7 cellular contexts compared by ENCODE assay signal in the genomic region with DNA sequence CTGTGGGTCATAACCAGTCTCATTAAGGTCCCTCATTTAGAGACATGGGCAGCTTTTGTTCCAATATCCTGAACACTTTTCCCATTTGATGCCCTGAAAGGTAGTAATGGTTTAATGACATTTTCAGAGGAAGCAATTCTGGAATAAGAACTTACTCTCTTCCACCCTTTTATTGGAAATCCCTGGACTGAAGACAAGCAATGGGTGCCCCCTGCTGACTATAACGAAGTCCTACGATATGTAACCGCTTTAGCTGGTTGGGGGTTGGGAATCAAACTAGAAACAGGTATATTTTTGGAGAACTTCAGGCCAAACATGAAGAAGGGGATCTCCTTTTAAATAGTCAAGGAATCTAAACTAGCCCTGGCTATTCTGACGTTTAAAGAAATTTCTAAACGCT. TPM values are rescaled to one million over a fixed set of nuclear protein-coding genes. Genes with fewer than 3 reads are reported as not detected.
DNase-seq lines count a peak whose midpoint lies in the region; ATAC-seq and TF ChIP-seq lines count a peak whose summit lies in the region.

No MANE protein-coding gene starts in this region.

- H3K36me3 ChIP-seq in DOHH2 (ENCODE audit: control insufficient read depth, low read length) (peaks cover 96% of the 10 kb centered on the region), tibial nerve (peaks cover 3 to 76% (median 19%) of the 10 kb centered on the region in 3 donors)

- peaks cover 27% of the 10 kb centered on the region for H3K79me2 ChIP-seq in DOHH2 (ENCODE audit: control insufficient read depth, low read length)

- no peak for ATAC-seq in HG03039 (IDR thresholded peaks at IDR 0.05; ENCODE audit: unreplicated experiment)
- ATAC-seq in GM21737 (IDR thresholded peaks at IDR 0.05; ENCODE audit: unreplicated experiment): no peak

- H3F3A ChIP-seq in DOHH2 (ENCODE audit: control insufficient read depth, insufficient read depth): peaks cover 8% of the 10 kb centered on the region

- TF ChIP-seq EP300 in tibial nerve (IDR thresholded peaks at IDR 0.05): no peak

- H4K20me1 ChIP-seq in DOHH2 (ENCODE audit: control insufficient read depth, insufficient read depth, low read depth, low read length): peaks cover 8% of the 10 kb centered on the region

- TF ChIP-seq CTCF in DOHH2 (IDR thresholded peaks at IDR 0.05; ENCODE audit: low read depth, low read length, poor library complexity, severe bottlenecking) (peak; percentile 70), WI38 (IDR thresholded peaks at IDR 0.05; ENCODE audit: low read depth, low read length) (peak; percentile 13; the same call in 1 of the 2 replicates), tibial nerve (IDR thresholded peaks at IDR 0.05) (peak; percentile 36 to 68 (median 45))

- H3K27me3 ChIP-seq in DOHH2 (ENCODE audit: control insufficient read depth, low read length) (no peaks in the 10 kb centered on the region), tibial nerve (no peaks in the 10 kb centered on the region)

- no peaks in the 10 kb centered on the region for H3K9me2 ChIP-seq in DOHH2 (replicated peaks; ENCODE audit: control insufficient read depth, low read length)

- H3K4me2 ChIP-seq in DOHH2 (ENCODE audit: low read length): no peak overlapping the region

- in situ Hi-C loops in KBM-7 (cut with MboI; ENCODE audit: low pct_unique_long_range_greater_than_20kb, low sequenced_read_pairs): no loop called here

- H3K4me1 ChIP-seq in DOHH2 (ENCODE audit: control insufficient read depth, low read length) (no peaks in the 10 kb centered on the region), tibial nerve (peaks cover 0 to 9% (median 0%) of the 10 kb centered on the region in 4 donors)

- WGBS in tibial nerve, 2 donors: 37 to 44% methylated on average over 5 of the region's 5 CpGs

- no peak overlapping the region for H3K4me3 ChIP-seq in DOHH2 (ENCODE audit: low read length)
- no peak overlapping the region for H3K4me3 ChIP-seq in WI38 (ENCODE audit: low read depth, low read length)
- H3K4me3 ChIP-seq in tibial nerve: no peak overlapping the region

- H3K9me3 ChIP-seq in DOHH2 (ENCODE audit: control insufficient read depth, insufficient read depth, low read length) (no peaks in the 10 kb centered on the region), tibial nerve (no peaks in the 10 kb centered on the region)

- no peak for TF ChIP-seq POLR2A in tibial nerve (IDR thresholded peaks at IDR 0.05)

- H3K27ac ChIP-seq in DOHH2 (ENCODE audit: low read depth, low read length) (no peak overlapping the region), tibial nerve (no peak overlapping the region)

- DNase-seq in KBM-7 (peak; percentile 60), hippocampal formation (lab: John Stamatoyannopoulos, UW) (peak; percentile 3 to 62), tibial nerve (ENCODE audit: low spot score in 2 of 2) (peak in 1 of 2 donors; percentile 27)

RNA-seq across cellular contexts. Expression of a gene that starts 20.5 kb away (rescaled TPM):
- 10 to 100 TPM; 33.3 to 62.8 (median 52.8) TPM for total RNA-seq in tibial nerve

RNA-seq across cellular contexts. Expression of a gene that starts 20.8 kb away (rescaled TPM):
- total RNA-seq in tibial nerve: 10 to 100 TPM; 12.9 to 18.6 (median 14.5) TPM

RNA-seq across cellular contexts. Expression of a gene that starts 32.3 kb away (rescaled TPM):
- total RNA-seq in tibial nerve: 10 to 100 TPM; 34.5 to 51.2 (median 40.9) TPM

RNA-seq across cellular contexts. Expression of a gene that starts 45.7 kb away (rescaled TPM):
- total RNA-seq in tibial nerve: 10 to 100 TPM in 1 of 4 donors, 1 to 10 TPM in 3; 3.1 to 35.1 (median 5.6) TPM

RNA-seq across cellular contexts. Expression of a gene that starts 54.1 kb away (rescaled TPM):
- total RNA-seq in tibial nerve: 1 to 10 TPM; 1.8 to 5.7 (median 4.0) TPM

Comparison
In these comparisons a context has a peak if more than half of its experiments do, and no peak if none do; other contexts are left out.
1. CTCF ChIP-seq: peak in every context shown above with its lines; median percentile 70 in DOHH2; 45 in tibial nerve; 13 in WI38.